Comparison of ENCODE assay signal across 8 cellular contexts in genomic region chr16:68116256-68116853, GRCh38. TPM values are rescaled to one million over a fixed set of nuclear protein-coding genes. Genes with fewer than 3 reads are reported as not detected.
A peak's percentile ranks its signal among the peaks of the same experiment; 100 is the strongest.
DNase-seq lines count a peak whose midpoint lies in the region; ATAC-seq and TF ChIP-seq lines count a peak whose summit lies in the region.

No MANE protein-coding gene starts in this region.

- intact Hi-C loops in ovary (cut with DNase I) = no loop called here

- ATAC-seq in SK-N-SH treated with all-trans-retinoic acid at 6 μM for 48 hours (peak; percentile 60), HG02623 (IDR thresholded peaks at IDR 0.05; ENCODE audit: unreplicated experiment) (no peak)

- H3K27ac ChIP-seq in SJCRH30 (no peak overlapping the region), ovary (no peak overlapping the region)

- no peak for TF ChIP-seq EP300 in ovary (IDR thresholded peaks at IDR 0.05)

- DNase-seq in 8988T (peak; percentile 22), GM12864 (ENCODE audit: low read depth) (no peak), fibroblast of villous mesenchyme (ENCODE audit: low read depth) (peak; percentile 56), SJCRH30 (no peak), medulla oblongata (ENCODE audit: extremely low spot score) (no peak), ovary (no peak)

- no peak overlapping the region for H3K4me3 ChIP-seq in GM12864 (ENCODE audit: low read depth, low read length)
- H3K4me3 ChIP-seq in fibroblast of villous mesenchyme (ENCODE audit: low read depth, low read length) = no peak overlapping the region
- H3K4me3 ChIP-seq in SJCRH30 = no peak overlapping the region
- H3K4me3 ChIP-seq in ovary = no peak overlapping the region

- 92 to 95% (median 94%) methylated on average over 2 of the region's 2 CpGs for WGBS in ovary, 3 donors

- H3K9me3 ChIP-seq in SJCRH30 (replicated peaks) (no peaks in the 10 kb centered on the region), ovary (no peaks in the 10 kb centered on the region)

- no peak for TF ChIP-seq POLR2A in ovary (IDR thresholded peaks at IDR 0.05)

- no peaks in the 10 kb centered on the region for H3K4me1 ChIP-seq in SJCRH30
- no peaks in the 10 kb centered on the region for H3K4me1 ChIP-seq in ovary (ENCODE audit: insufficient read depth)

- H3K27me3 ChIP-seq in SJCRH30 = no peaks in the 10 kb centered on the region
- H3K27me3 ChIP-seq in ovary = no peaks in the 10 kb centered on the region

- TF ChIP-seq CTCF in GM12864 (IDR thresholded peaks at IDR 0.05; ENCODE audit: low read depth, low read length, missing control alignments) (peak; percentile 58), fibroblast of villous mesenchyme (IDR thresholded peaks at IDR 0.05; ENCODE audit: insufficient read depth, low read depth, low read length) (peak; percentile 70), ovary (IDR thresholded peaks at IDR 0.05) (no peak)

- H3K36me3 ChIP-seq in SJCRH30 = no peaks in the 10 kb centered on the region
- no peaks in the 10 kb centered on the region for H3K36me3 ChIP-seq in ovary

TF ChIP-seq in SK-N-SH treated with all-trans-retinoic acid at 6 μM for 48 hours, 23 proteins besides CTCF, POLR2A, EP300 and RAD21:
- TF ChIP-seq TOX (CRISPR knock-in tag; IDR thresholded peaks at IDR 0.05; ENCODE audit: borderline replicate concordance) (no peak), PPARA (CRISPR knock-in tag; IDR thresholded peaks at IDR 0.05; ENCODE audit: borderline replicate concordance) (no peak), POU6F1 (CRISPR knock-in tag; IDR thresholded peaks at IDR 0.05; ENCODE audit: borderline replicate concordance, low read depth) (no peak), RARB (CRISPR knock-in tag; IDR thresholded peaks at IDR 0.05) (no peak), SNAI2 (CRISPR knock-in tag; IDR thresholded peaks at IDR 0.05) (no peak), ZFP3 (CRISPR knock-in tag; IDR thresholded peaks at IDR 0.05) (no peak), ZNF565 (CRISPR knock-in tag; conservative IDR thresholded peaks at IDR 0.05; ENCODE audit: low read depth) (no peak), CSDC2 (CRISPR knock-in tag; IDR thresholded peaks at IDR 0.05) (no peak), ZNF70 (CRISPR knock-in tag; IDR thresholded peaks at IDR 0.05) (no peak), ISL1 (CRISPR knock-in tag; IDR thresholded peaks at IDR 0.05) (no peak), ZFP30 (CRISPR knock-in tag; IDR thresholded peaks at IDR 0.05) (no peak), TSHZ2 (CRISPR knock-in tag; IDR thresholded peaks at IDR 0.05) (no peak), CREB5 (CRISPR knock-in tag; IDR thresholded peaks at IDR 0.05; ENCODE audit: low read depth) (no peak), CSRNP3 (CRISPR knock-in tag; IDR thresholded peaks at IDR 0.05) (no peak), BACH2 (CRISPR knock-in tag; IDR thresholded peaks at IDR 0.05; ENCODE audit: borderline replicate concordance) (no peak), TCF4 (CRISPR knock-in tag; IDR thresholded peaks at IDR 0.05; ENCODE audit: borderline replicate concordance) (no peak), PATZ1 (CRISPR knock-in tag; IDR thresholded peaks at IDR 0.05; ENCODE audit: borderline replicate concordance) (no peak)

RNA-seq across cellular contexts. Expression of gene NFATC3, which starts 31.2 kb away (rescaled TPM):
- 22.5 and 32.8 TPM in 2 replicates for total RNA-seq in fibroblast of villous mesenchyme
- 52.7 and 53.9 TPM in 2 replicates for total RNA-seq in SJCRH30 (2014; rRNA removed; shearing (Covaris generic))
- total RNA-seq in ovary = 10 to 100 TPM; 32.4 to 77.1 (median 48.2) TPM
- 10 to 100 TPM; 12.5 to 32.2 TPM for polyA plus RNA-seq in ovary

Comparison
In these comparisons a context has a peak if more than half of its experiments do, and no peak if none do; other contexts are left out.
1. DNase-seq: peak in 8988T (single experiment) and fibroblast of villous mesenchyme (single experiment); none in GM12864 (single experiment), SJCRH30 (0 of 2), medulla oblongata (single experiment) and ovary (0 of 5).
2. CTCF ChIP-seq: peak in GM12864 (single experiment) and fibroblast of villous mesenchyme (single experiment); none in ovary (0 of 3).